8 cellular contexts compared by ENCODE assay signal in the genomic region with DNA sequence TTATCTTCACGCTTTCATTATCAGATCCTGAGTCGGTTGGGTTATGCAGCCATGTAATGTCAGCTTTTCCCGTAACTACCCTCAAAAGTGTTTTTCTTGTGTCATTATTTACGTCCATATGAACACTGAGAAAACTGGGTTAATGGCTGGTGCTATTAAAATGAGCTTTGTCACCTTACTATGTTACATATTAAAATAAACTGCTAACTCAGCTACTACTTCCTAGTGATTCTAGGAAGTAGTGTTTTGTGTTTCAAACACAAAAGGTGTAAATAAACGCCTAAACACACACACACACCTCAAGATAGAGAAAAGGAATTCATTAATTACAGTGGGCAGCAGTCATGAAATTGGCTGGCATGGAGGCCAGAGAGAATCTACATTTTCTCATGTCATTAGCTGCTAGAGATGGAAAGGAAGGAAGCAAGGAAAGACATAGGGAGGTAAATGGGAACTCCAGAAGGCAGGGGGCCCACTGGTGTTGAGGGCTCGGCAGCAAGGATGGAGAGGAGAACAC. TPM values are rescaled to one million over a fixed set of nuclear protein-coding genes. Genes with fewer than 3 reads are reported as not detected.
DNase-seq lines count a peak whose midpoint lies in the region; ATAC-seq, FAIRE-seq and TF ChIP-seq lines count a peak whose summit lies in the region.

No MANE protein-coding gene starts in this region.

- H3K4me3 ChIP-seq in AG09309 (ENCODE audit: control insufficient read depth, low read depth, low read length) (peak overlapping the region; percentile 47), bronchial epithelial cell (ENCODE audit: low read depth, low read length) (peak overlapping the region; percentile 25), mononuclear cell (ENCODE audit: low read length) (peak overlapping the region; percentile 72)

- peaks cover 5% of the 10 kb centered on the region for H3K36me3 ChIP-seq in bronchial epithelial cell (ENCODE audit: control insufficient read depth, insufficient read depth, low read length)

- H3K9me3 ChIP-seq in mononuclear cell (ENCODE audit: low read depth, low read length): no peaks in the 10 kb centered on the region

- ATAC-seq in HG03097 (IDR thresholded peaks at IDR 0.05; ENCODE audit: low FRiP score, unreplicated experiment): peak; percentile 7
- no peak for ATAC-seq in GM19452 (IDR thresholded peaks at IDR 0.05; ENCODE audit: unreplicated experiment)

- DNase-seq in AG09309 (ENCODE audit: low read depth): no peak
- DNase-seq in bronchial epithelial cell (ENCODE audit: low read depth): no peak
- no peak for DNase-seq in OCI-M2 (lab: John Stamatoyannopoulos, UW; ENCODE audit: unreplicated experiment)
- no peak for DNase-seq in activated T-cell treated with anti-CD3 and anti-CD28 coated beads, Interleukin-2, amount 50 U/mL, for 1 hour
- DNase-seq in G401 (ENCODE audit: low spot score): no peak

- peaks cover 28% of the 10 kb centered on the region for H3K4me1 ChIP-seq in mononuclear cell (ENCODE audit: insufficient read depth, low read length)

- no peaks in the 10 kb centered on the region for H3K27me3 ChIP-seq in bronchial epithelial cell (ENCODE audit: control insufficient read depth, insufficient read depth, low read length)
- no peaks in the 10 kb centered on the region for H3K27me3 ChIP-seq in mononuclear cell (ENCODE audit: insufficient read depth, low read length)

- in situ Hi-C loops in G401 (cut with HindIII; ENCODE audit: low sequenced_read_pairs): no loop called here

- FAIRE-seq in bronchial epithelial cell (lab: Jason Lieb, UNC): no peak

- no peak for TF ChIP-seq CTCF in AG09309 (IDR thresholded peaks at IDR 0.05; ENCODE audit: control insufficient read depth, insufficient read depth, low read depth, low read length, missing control alignments)
- no peak for TF ChIP-seq CTCF in bronchial epithelial cell (IDR thresholded peaks at IDR 0.05; ENCODE audit: insufficient read depth, low read length, severe bottlenecking)

RNA-seq across cellular contexts. Expression of gene PRMT5, which starts 0.7 kb away (rescaled TPM):
- 79.2 and 91.1 TPM in 2 replicates for total RNA-seq in bronchial epithelial cell
- 8.2 TPM for total RNA-seq in mononuclear cell
- total RNA-seq in G401 (2014; rRNA removed; shearing (Covaris generic)): 206 and 257 TPM in 2 replicates

RNA-seq across cellular contexts. Expression of gene RBM23, which starts 11.0 kb away (rescaled TPM):
- total RNA-seq in bronchial epithelial cell: 26.6 and 41.2 TPM in 2 replicates
- 122 TPM for total RNA-seq in mononuclear cell
- total RNA-seq in G401 (2014; rRNA removed; shearing (Covaris generic)): 62.2 and 78.0 TPM in 2 replicates

RNA-seq across cellular contexts. Expression of gene HAUS4, which starts 27.0 kb away (rescaled TPM):
- total RNA-seq in bronchial epithelial cell (58.8 and 113 TPM in 2 replicates), mononuclear cell (41.2 TPM)
- 102 and 131 TPM in 2 replicates for total RNA-seq in G401 (2014; rRNA removed; shearing (Covaris generic))

RNA-seq across cellular contexts. Expression of gene REM2, which starts 46.9 kb away (rescaled TPM):
- under 0.01 TPM in 1 of 2 replicates, not detected in the other for total RNA-seq in bronchial epithelial cell
- total RNA-seq in mononuclear cell: 2.1 TPM
- not detected in 2 replicates for total RNA-seq in G401 (2014; rRNA removed; shearing (Covaris generic))

RNA-seq across cellular contexts. Expression of gene AJUBA, which starts 52.4 kb away (rescaled TPM):
- total RNA-seq in bronchial epithelial cell (174 and 223 TPM in 2 replicates), mononuclear cell (0.21 TPM)
- total RNA-seq in G401 (2014; rRNA removed; shearing (Covaris generic)): 16.4 and 17.0 TPM in 2 replicates
